ENCODE assay signal across 1 cellular context in genomic region chr13:57823704-57824103, GRCh38.
TF ChIP-seq lines count a peak whose summit lies in the region.

No MANE protein-coding gene starts in this region.

TF ChIP-seq in H1, 55 proteins besides CTCF, POLR2A, EP300 and RAD21:
- TF ChIP-seq SUZ12 (IDR thresholded peaks at IDR 0.05; ENCODE audit: low read length) (no peak), ATF3 (IDR thresholded peaks at IDR 0.05; ENCODE audit: insufficient read depth, low read depth, low read length) (no peak)
TF ChIP-seq in H1: peak in this region for 0.
